ENCODE assay signal across 13 cellular contexts in genomic region chr5:36740259-36740898, GRCh38.
DNase-seq lines count a peak whose midpoint lies in the region; ATAC-seq and TF ChIP-seq lines count a peak whose summit lies in the region.
"Had no signal": no experiment of that assay in that cellular context is flagged by ENCODE, and none has a peak within 500 bp of the region (broad histone marks: within the 10 kb centered on the region; RNA-seq: fewer than 3 reads in every experiment).

No MANE protein-coding gene starts in this region.

- CTCF ChIA-PET in mammary epithelial cell (lab: Charles Lee; ENCODE audit: low non-redundant PET) (interaction anchor here (0.5 to 0.6 kb wide), 2 partner anchors 130 to 308 kb away, joined by 3 to 4 read pairs; no protein-coding TSS in a partner anchor), MCF 10A (lab: Yijun Ruan, JAX) (interaction anchor here (0.5 to 3.7 kb wide), 18 partner anchors 8 to 521 kb away, joined by 3 to 30 read pairs (median 4); no protein-coding TSS in a partner anchor), PC-3 (lab: Charles Lee) (interaction anchor here (0.5 to 1.3 kb wide), 5 partner anchors 21 to 633 kb away, joined by 3 to 9 read pairs (median 3); no protein-coding TSS in a partner anchor)

- ATAC-seq in PC-3: no peak
- no peak for ATAC-seq in GM21515 (IDR thresholded peaks at IDR 0.05; ENCODE audit: unreplicated experiment)
- no peak for ATAC-seq in HG03378 (IDR thresholded peaks at IDR 0.05; ENCODE audit: unreplicated experiment)

- in situ Hi-C loops in mammary epithelial cell (cut with MboI; ENCODE audit: low sequenced_read_pairs in 2 of 2): loop anchor here (5.0 to 10.0 kb wide), 2 partner anchors 132 to 264 kb away; no protein-coding TSS in a partner anchor

- BruUV-seq in mammary epithelial cell (replicated peaks; lab: Mats Ljungman, UMichigan): no TSS peak
- BruUV-seq in MCF 10A (replicated peaks; lab: Mats Ljungman, UMichigan): no TSS peak
- BruUV-seq in PC-3 (replicated peaks; lab: Mats Ljungman, UMichigan): no TSS peak

- H3K4me1 ChIP-seq in mammary epithelial cell (ENCODE audit: insufficient read depth, low read length) (peaks cover 11% of the 10 kb centered on the region), PC-3 (ENCODE audit: insufficient read depth, low read length) (peaks cover 11% of the 10 kb centered on the region)

- H3K4me3 ChIP-seq in mammary epithelial cell (replicated peaks in 1 of 3; ENCODE audit: insufficient read depth in 1 of 3, low read depth in 2 of 3, low read length in 3 of 3) (no peak overlapping the region), PC-3 (ENCODE audit: low read length) (no peak overlapping the region)
- H3K4me3 ChIP-seq: A549, MG63, Peyer's patch, thyroid gland had no signal

- no peaks in the 10 kb centered on the region for H3F3A ChIP-seq in PC-3 (ENCODE audit: low read length, unreplicated experiment)

- H3K36me3 ChIP-seq in mammary epithelial cell (ENCODE audit: insufficient read depth, low read length) (no peaks in the 10 kb centered on the region), PC-3 (ENCODE audit: low read depth, low read length) (no peaks in the 10 kb centered on the region)
- H3K36me3 ChIP-seq: MG63, Peyer's patch, thyroid gland had no signal

- dilution Hi-C loops in mammary epithelial cell (cut with HindIII; ENCODE audit: low sequenced_read_pairs): no loop called here

- H3K4me3 Mint-ChIP-seq in MCF 10A (ENCODE audit: unreplicated experiment) (no peak overlapping the region), type B pancreatic cell (no peak overlapping the region)
- H3K4me3 Mint-ChIP-seq: activated naive CD4-positive, alpha-beta T cell treated with anti-CD3 and anti-CD28 coated beads, Interleukin-2, amount 10 ng/mL, durations not matched to agents 7 days and 5 days had no signal

- H3K27me3 ChIP-seq in mammary epithelial cell (ENCODE audit: insufficient read depth, low read length): no peaks in the 10 kb centered on the region
- no peaks in the 10 kb centered on the region for H3K27me3 ChIP-seq in PC-3 (ENCODE audit: low read length)
- H3K27me3 ChIP-seq: Peyer's patch, thyroid gland had no signal

- DNase-seq in mammary epithelial cell (no peak), MCF 10A (ENCODE audit: unreplicated experiment) (no peak), PC-3 (no peak), fibroblast of gingiva (ENCODE audit: low read depth) (peak; percentile 6), type B pancreatic cell (ENCODE audit: extremely low spot score, unreplicated experiment) (no peak), GM20000 (ENCODE audit: low spot score) (no peak)

- POLR2A ChIA-PET in MCF 10A (lab: Yijun Ruan, JAX) (interaction anchor here (0.8 kb wide), 1 partner anchor 128 kb away, joined by 3 read pairs; no protein-coding TSS in a partner anchor), PC-3 (lab: Charles Lee; ENCODE audit: unreplicated experiment) (interaction anchor here (0.5 kb wide), 2 partner anchors 208 to 266 kb away, joined by 3 to 4 read pairs; no protein-coding TSS in a partner anchor)

- intact Hi-C loops in mammary epithelial cell (cut with micrococcal nuclease) (no loop called here), MCF 10A (cut with micrococcal nuclease) (loop anchor here (2.0 kb wide), 1 partner anchor 204 kb away; no protein-coding TSS in a partner anchor), PC-3 (cut with micrococcal nuclease) (no loop called here)

- no peaks in the 10 kb centered on the region for H3K9me2 ChIP-seq in PC-3 (replicated peaks; ENCODE audit: low read length)

- H3K9me3 ChIP-seq in mammary epithelial cell (replicated peaks; ENCODE audit: insufficient read depth, low read length): no peaks in the 10 kb centered on the region
- no peaks in the 10 kb centered on the region for H3K9me3 ChIP-seq in PC-3 (ENCODE audit: low read length)
- H3K9me3 ChIP-seq: A549, MG63, Peyer's patch, thyroid gland had no signal

- H3K9me3 Mint-ChIP-seq in MCF 10A (ENCODE audit: unreplicated experiment) (no peaks in the 10 kb centered on the region), type B pancreatic cell (no peaks in the 10 kb centered on the region)
- H3K9me3 Mint-ChIP-seq: activated naive CD4-positive, alpha-beta T cell treated with anti-CD3 and anti-CD28 coated beads, Interleukin-2, amount 10 ng/mL, durations not matched to agents 7 days and 5 days had no signal

- H3K9ac ChIP-seq in mammary epithelial cell (ENCODE audit: insufficient read depth, low read length): no peak overlapping the region
- H3K9ac ChIP-seq in PC-3 (ENCODE audit: low read length): no peak overlapping the region

- H3K27ac Mint-ChIP-seq in MCF 10A (ENCODE audit: low read depth, unreplicated experiment) (no peak overlapping the region), type B pancreatic cell (peak overlapping the region; percentile 41)
- H3K27ac Mint-ChIP-seq: activated naive CD4-positive, alpha-beta T cell treated with anti-CD3 and anti-CD28 coated beads, Interleukin-2, amount 10 ng/mL, durations not matched to agents 7 days and 5 days had no signal

- H3K36me3 Mint-ChIP-seq in MCF 10A (ENCODE audit: insufficient read depth, unreplicated experiment): no peaks in the 10 kb centered on the region
- no peaks in the 10 kb centered on the region for H3K36me3 Mint-ChIP-seq in type B pancreatic cell
- H3K36me3 Mint-ChIP-seq: activated naive CD4-positive, alpha-beta T cell treated with anti-CD3 and anti-CD28 coated beads, Interleukin-2, amount 10 ng/mL, durations not matched to agents 7 days and 5 days had no signal

- H3K27ac ChIP-seq in mammary epithelial cell (ENCODE audit: insufficient read depth, low read depth, low read length): no peak overlapping the region
- H3K27ac ChIP-seq in PC-3 (ENCODE audit: low read length): no peak overlapping the region
- H3K27ac ChIP-seq: A549, thyroid gland had no signal

- H2AFZ ChIP-seq in mammary epithelial cell (ENCODE audit: low read depth, low read length) (peak overlapping the region; percentile 56), PC-3 (ENCODE audit: low read length) (peak overlapping the region; percentile 80)

- 67% methylated on average over 7 of the region's 8 CpGs for WGBS in mammary epithelial cell (ENCODE audit: low coverage, missing lambda C conversion rate)

- H3K4me1 Mint-ChIP-seq in MCF 10A (ENCODE audit: insufficient read depth, unreplicated experiment): peaks cover 14% of the 10 kb centered on the region
- H3K4me1 Mint-ChIP-seq in type B pancreatic cell (ENCODE audit: unreplicated experiment): peaks cover 14% of the 10 kb centered on the region

- H4K20me1 ChIP-seq in mammary epithelial cell (ENCODE audit: insufficient read depth, low read length) (no peaks in the 10 kb centered on the region), PC-3 (ENCODE audit: low read length) (no peaks in the 10 kb centered on the region)

- H3K27me3 Mint-ChIP-seq in MCF 10A (ENCODE audit: insufficient read depth, unreplicated experiment): peaks cover 9% of the 10 kb centered on the region
- H3K27me3 Mint-ChIP-seq in type B pancreatic cell: peaks cover 20% of the 10 kb centered on the region

- TF ChIP-seq CTCF in mammary epithelial cell (conservative IDR thresholded peaks at IDR 0.05 in 1 of 2, IDR thresholded peaks at IDR 0.05 in 1 of 2; ENCODE audit: extremely low read depth in 1 of 2, insufficient read depth in 1 of 2, low read depth in 1 of 2, low read length in 2 of 2) (no peak), MCF 10A (IDR thresholded peaks at IDR 0.05; ENCODE audit: unreplicated experiment) (no peak), PC-3 (conservative IDR thresholded peaks at IDR 0.05; ENCODE audit: low read depth, low read length) (no peak), type B pancreatic cell (conservative IDR thresholded peaks at IDR 0.05) (no peak), GM20000 (IDR thresholded peaks at IDR 0.05; ENCODE audit: extremely low read depth, missing control alignments) (no peak)

- H3K79me2 ChIP-seq in mammary epithelial cell (ENCODE audit: insufficient read depth, low read length) (no peaks in the 10 kb centered on the region), PC-3 (ENCODE audit: low read length) (no peaks in the 10 kb centered on the region)

- H3K4me2 ChIP-seq in mammary epithelial cell (ENCODE audit: insufficient read depth, low read depth, low read length): no peak overlapping the region
- H3K4me2 ChIP-seq in PC-3 (ENCODE audit: low read length): no peak overlapping the region
- H3K4me2 ChIP-seq: A549 had no signal
